ENCODE assay signal across 1 cellular context in genomic region chr19:1652471-1653299, GRCh38.
TF ChIP-seq lines count a peak whose summit lies in the region.

Gene TCF3 (minus strand): TSS chr19:1652615. CDS start chr19:1650248, 2,367 bp downstream.

TF ChIP-seq in HepG2, 621 proteins besides CTCF, POLR2A, EP300 and RAD21 (continued from another document and continues in another):
- TF ChIP-seq, protein P1, sequence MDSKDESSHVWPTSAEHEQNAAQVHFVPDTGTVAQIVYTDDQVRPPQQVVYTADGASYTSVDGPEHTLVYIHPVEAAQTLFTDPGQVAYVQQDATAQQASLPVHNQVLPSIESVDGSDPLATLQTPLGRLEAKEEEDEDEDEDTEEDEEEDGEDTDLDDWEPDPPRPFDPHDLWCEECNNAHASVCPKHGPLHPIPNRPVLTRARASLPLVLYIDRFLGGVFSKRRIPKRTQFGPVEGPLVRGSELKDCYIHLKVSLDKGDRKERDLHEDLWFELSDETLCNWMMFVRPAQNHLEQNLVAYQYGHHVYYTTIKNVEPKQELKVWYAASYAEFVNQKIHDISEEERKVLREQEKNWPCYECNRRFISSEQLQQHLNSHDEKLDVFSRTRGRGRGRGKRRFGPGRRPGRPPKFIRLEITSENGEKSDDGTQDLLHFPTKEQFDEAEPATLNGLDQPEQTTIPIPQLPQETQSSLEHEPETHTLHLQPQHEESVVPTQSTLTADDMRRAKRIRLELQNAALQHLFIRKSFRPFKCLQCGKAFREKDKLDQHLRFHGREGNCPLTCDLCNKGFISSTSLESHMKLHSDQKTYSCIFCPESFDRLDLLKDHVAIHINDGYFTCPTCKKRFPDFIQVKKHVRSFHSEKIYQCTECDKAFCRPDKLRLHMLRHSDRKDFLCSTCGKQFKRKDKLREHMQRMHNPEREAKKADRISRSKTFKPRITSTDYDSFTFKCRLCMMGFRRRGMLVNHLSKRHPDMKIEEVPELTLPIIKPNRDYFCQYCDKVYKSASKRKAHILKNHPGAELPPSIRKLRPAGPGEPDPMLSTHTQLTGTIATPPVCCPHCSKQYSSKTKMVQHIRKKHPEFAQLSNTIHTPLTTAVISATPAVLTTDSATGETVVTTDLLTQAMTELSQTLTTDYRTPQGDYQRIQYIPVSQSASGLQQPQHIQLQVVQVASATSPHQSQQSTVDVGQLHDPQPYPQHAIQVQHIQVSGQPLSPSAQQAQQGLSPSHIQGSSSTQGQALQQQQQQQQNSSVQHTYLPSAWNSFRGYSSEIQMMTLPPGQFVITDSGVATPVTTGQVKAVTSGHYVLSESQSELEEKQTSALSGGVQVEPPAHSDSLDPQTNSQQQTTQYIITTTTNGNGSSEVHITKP (CRISPR knock-in tag; IDR thresholded peaks at IDR 0.05; ENCODE audit: low read depth), result no peak
- TF ChIP-seq CC2D1A (CRISPR knock-in tag; IDR thresholded peaks at IDR 0.05), result no peak
- TF ChIP-seq TCF7L2 (IDR thresholded peaks at IDR 0.05; ENCODE audit: low read depth, low read length), result no peak
- TF ChIP-seq ZNF235 (CRISPR knock-in tag; IDR thresholded peaks at IDR 0.05; ENCODE audit: borderline replicate concordance), result no peak
- no peak for TF ChIP-seq MEIS1 (CRISPR knock-in tag; IDR thresholded peaks at IDR 0.05; ENCODE audit: borderline replicate concordance)
- no peak for TF ChIP-seq EHMT2 (IDR thresholded peaks at IDR 0.05; ENCODE audit: borderline replicate concordance, low read depth, low read length)
- no peak for TF ChIP-seq KIAA2018 (CRISPR knock-in tag; IDR thresholded peaks at IDR 0.05; ENCODE audit: borderline replicate concordance)
- TF ChIP-seq, protein P2, sequence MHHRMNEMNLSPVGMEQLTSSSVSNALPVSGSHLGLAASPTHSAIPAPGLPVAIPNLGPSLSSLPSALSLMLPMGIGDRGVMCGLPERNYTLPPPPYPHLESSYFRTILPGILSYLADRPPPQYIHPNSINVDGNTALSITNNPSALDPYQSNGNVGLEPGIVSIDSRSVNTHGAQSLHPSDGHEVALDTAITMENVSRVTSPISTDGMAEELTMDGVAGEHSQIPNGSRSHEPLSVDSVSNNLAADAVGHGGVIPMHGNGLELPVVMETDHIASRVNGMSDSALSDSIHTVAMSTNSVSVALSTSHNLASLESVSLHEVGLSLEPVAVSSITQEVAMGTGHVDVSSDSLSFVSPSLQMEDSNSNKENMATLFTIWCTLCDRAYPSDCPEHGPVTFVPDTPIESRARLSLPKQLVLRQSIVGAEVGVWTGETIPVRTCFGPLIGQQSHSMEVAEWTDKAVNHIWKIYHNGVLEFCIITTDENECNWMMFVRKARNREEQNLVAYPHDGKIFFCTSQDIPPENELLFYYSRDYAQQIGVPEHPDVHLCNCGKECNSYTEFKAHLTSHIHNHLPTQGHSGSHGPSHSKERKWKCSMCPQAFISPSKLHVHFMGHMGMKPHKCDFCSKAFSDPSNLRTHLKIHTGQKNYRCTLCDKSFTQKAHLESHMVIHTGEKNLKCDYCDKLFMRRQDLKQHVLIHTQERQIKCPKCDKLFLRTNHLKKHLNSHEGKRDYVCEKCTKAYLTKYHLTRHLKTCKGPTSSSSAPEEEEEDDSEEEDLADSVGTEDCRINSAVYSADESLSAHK (CRISPR knock-in tag; IDR thresholded peaks at IDR 0.05; ENCODE audit: borderline replicate concordance), result 0 out of 2 replicates have a peak, but pooled peaks have one; percentile 63
- no peak for TF ChIP-seq ZMYM2 (CRISPR knock-in tag; IDR thresholded peaks at IDR 0.05)
- 0 out of 2 replicates have a peak, but pooled peaks have one; percentile 27 for TF ChIP-seq ZNF451 (CRISPR knock-in tag; IDR thresholded peaks at IDR 0.05)
- TF ChIP-seq, protein P3, sequence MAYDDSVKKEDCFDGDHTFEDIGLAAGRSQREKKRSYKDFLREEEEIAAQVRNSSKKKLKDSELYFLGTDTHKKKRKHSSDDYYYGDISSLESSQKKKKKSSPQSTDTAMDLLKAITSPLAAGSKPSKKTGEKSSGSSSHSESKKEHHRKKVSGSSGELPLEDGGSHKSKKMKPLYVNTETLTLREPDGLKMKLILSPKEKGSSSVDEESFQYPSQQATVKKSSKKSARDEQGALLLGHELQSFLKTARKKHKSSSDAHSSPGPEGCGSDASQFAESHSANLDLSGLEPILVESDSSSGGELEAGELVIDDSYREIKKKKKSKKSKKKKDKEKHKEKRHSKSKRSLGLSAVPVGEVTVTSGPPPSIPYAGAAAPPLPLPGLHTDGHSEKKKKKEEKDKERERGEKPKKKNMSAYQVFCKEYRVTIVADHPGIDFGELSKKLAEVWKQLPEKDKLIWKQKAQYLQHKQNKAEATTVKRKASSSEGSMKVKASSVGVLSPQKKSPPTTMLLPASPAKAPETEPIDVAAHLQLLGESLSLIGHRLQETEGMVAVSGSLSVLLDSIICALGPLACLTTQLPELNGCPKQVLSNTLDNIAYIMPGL (CRISPR knock-in tag; IDR thresholded peaks at IDR 0.05; ENCODE audit: borderline replicate concordance in 1 of 2, low read depth in 1 of 2), result peak; percentile 62 to 76
- no peak; the same call in 1 of the 2 replicates for TF ChIP-seq NRL (CRISPR knock-in tag; IDR thresholded peaks at IDR 0.05; ENCODE audit: borderline replicate concordance)
- TF ChIP-seq HOXA9 (CRISPR knock-in tag; IDR thresholded peaks at IDR 0.05; ENCODE audit: borderline replicate concordance), result no peak
- TF ChIP-seq HIC2 (CRISPR knock-in tag; IDR thresholded peaks at IDR 0.05; ENCODE audit: low read depth), result no peak
- TF ChIP-seq SRY (CRISPR knock-in tag; IDR thresholded peaks at IDR 0.05), result 0 out of 2 replicates have a peak, but pooled peaks have one; percentile 33
- TF ChIP-seq, protein P4, sequence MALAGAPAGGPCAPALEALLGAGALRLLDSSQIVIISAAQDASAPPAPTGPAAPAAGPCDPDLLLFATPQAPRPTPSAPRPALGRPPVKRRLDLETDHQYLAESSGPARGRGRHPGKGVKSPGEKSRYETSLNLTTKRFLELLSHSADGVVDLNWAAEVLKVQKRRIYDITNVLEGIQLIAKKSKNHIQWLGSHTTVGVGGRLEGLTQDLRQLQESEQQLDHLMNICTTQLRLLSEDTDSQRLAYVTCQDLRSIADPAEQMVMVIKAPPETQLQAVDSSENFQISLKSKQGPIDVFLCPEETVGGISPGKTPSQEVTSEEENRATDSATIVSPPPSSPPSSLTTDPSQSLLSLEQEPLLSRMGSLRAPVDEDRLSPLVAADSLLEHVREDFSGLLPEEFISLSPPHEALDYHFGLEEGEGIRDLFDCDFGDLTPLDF (CRISPR knock-in tag; IDR thresholded peaks at IDR 0.05), result peak; percentile 73
- TF ChIP-seq, protein P5, sequence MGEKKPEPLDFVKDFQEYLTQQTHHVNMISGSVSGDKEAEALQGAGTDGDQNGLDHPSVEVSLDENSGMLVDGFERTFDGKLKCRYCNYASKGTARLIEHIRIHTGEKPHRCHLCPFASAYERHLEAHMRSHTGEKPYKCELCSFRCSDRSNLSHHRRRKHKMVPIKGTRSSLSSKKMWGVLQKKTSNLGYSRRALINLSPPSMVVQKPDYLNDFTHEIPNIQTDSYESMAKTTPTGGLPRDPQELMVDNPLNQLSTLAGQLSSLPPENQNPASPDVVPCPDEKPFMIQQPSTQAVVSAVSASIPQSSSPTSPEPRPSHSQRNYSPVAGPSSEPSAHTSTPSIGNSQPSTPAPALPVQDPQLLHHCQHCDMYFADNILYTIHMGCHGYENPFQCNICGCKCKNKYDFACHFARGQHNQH (CRISPR knock-in tag; IDR thresholded peaks at IDR 0.05), result peak; percentile 61
- no peak for TF ChIP-seq ZNF773 (CRISPR knock-in tag; IDR thresholded peaks at IDR 0.05; ENCODE audit: borderline replicate concordance)
- TF ChIP-seq HOXA7 (CRISPR knock-in tag; IDR thresholded peaks at IDR 0.05), result no peak
- TF ChIP-seq, protein P6, sequence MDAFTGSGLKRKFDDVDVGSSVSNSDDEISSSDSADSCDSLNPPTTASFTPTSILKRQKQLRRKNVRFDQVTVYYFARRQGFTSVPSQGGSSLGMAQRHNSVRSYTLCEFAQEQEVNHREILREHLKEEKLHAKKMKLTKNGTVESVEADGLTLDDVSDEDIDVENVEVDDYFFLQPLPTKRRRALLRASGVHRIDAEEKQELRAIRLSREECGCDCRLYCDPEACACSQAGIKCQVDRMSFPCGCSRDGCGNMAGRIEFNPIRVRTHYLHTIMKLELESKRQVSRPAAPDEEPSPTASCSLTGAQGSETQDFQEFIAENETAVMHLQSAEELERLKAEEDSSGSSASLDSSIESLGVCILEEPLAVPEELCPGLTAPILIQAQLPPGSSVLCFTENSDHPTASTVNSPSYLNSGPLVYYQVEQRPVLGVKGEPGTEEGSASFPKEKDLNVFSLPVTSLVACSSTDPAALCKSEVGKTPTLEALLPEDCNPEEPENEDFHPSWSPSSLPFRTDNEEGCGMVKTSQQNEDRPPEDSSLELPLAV (CRISPR knock-in tag; conservative IDR thresholded peaks at IDR 0.05; ENCODE audit: low read depth), result no peak
- TF ChIP-seq MTF1 (CRISPR knock-in tag; IDR thresholded peaks at IDR 0.05), result 0 out of 2 replicates have a peak, but pooled peaks have one; percentile 35
- TF ChIP-seq ZNF30 (CRISPR knock-in tag; IDR thresholded peaks at IDR 0.05), result no peak
- 0 out of 2 replicates have a peak, but pooled peaks have one; percentile 48 for TF ChIP-seq FOSL2 (CRISPR knock-in tag; IDR thresholded peaks at IDR 0.05)
- no peak for TF ChIP-seq AKAP8 (CRISPR knock-in tag; IDR thresholded peaks at IDR 0.05)
- no peak for TF ChIP-seq HDAC6 (IDR thresholded peaks at IDR 0.05; ENCODE audit: low read depth, low read length)
- no peak for TF ChIP-seq SIX1 (CRISPR knock-in tag; IDR thresholded peaks at IDR 0.05; ENCODE audit: borderline replicate concordance)
- no peak for TF ChIP-seq ZNF775 (CRISPR knock-in tag; IDR thresholded peaks at IDR 0.05; ENCODE audit: borderline replicate concordance)
- peak; percentile 44; the same call in 1 of the 2 replicates for TF ChIP-seq TBX2 (CRISPR knock-in tag; IDR thresholded peaks at IDR 0.05; ENCODE audit: borderline replicate concordance)
- TF ChIP-seq ZNF891 (CRISPR knock-in tag; IDR thresholded peaks at IDR 0.05), result no peak
- TF ChIP-seq ZMAT5 (CRISPR knock-in tag; IDR thresholded peaks at IDR 0.05; ENCODE audit: borderline replicate concordance, low read depth), result no peak
